Comparison of ENCODE assay signal across 18 cellular contexts in the genomic region with DNA sequence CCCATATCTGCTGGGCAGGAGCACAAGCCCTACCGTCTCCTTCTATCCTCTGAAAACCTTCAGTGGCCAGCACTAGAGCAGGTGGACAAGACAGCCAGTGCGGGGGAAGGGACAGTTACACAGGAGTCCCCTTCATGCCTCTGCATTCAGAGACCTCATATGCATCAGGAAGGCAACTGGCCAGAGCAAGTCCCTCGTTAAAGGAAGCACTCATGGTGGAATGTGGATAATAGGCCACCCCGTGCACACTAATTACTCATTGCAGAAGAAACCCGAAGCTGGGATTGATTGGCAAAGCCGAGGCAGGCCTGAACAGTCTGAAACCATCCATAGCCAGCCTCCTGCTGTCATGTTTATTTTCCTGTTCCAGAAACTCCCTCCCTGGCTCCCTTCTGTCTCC. TPM values are rescaled to one million over a fixed set of nuclear protein-coding genes. Genes with fewer than 3 reads are reported as not detected.
DNase-seq lines count a peak whose midpoint lies in the region; ATAC-seq and TF ChIP-seq lines count a peak whose summit lies in the region.
"Had no signal": no experiment of that assay in that cellular context is flagged by ENCODE, and none has a peak within 500 bp of the region (broad histone marks: within the 10 kb centered on the region; RNA-seq: fewer than 3 reads in every experiment).

No MANE protein-coding gene starts in this region.

- ATAC-seq in GM19023 (IDR thresholded peaks at IDR 0.05; ENCODE audit: unreplicated experiment) (no peak), HG03439 (IDR thresholded peaks at IDR 0.05; ENCODE audit: unreplicated experiment) (no peak)

- H3K36me3 ChIP-seq in osteoblast (ENCODE audit: insufficient read depth, low read length), result no peaks in the 10 kb centered on the region
- H3K36me3 ChIP-seq: adrenal gland had no signal

- H2AFZ ChIP-seq in osteoblast (ENCODE audit: low read length), result peak overlapping the region; percentile 43

- H3K27me3 ChIP-seq in osteoblast (ENCODE audit: insufficient read depth, low read length), result peaks cover 2% of the 10 kb centered on the region
- H3K27me3 ChIP-seq: adrenal gland had no signal

- H3K27ac ChIP-seq in osteoblast (ENCODE audit: low read depth, low read length), result no peak overlapping the region
- H3K27ac ChIP-seq: adrenal gland had no signal

- no peak overlapping the region for H3K4me2 ChIP-seq in osteoblast (ENCODE audit: insufficient read depth, low read length)
- H3K4me2 ChIP-seq: smooth muscle cell had no signal

- no peak overlapping the region for H3K4me3 ChIP-seq in osteoblast (ENCODE audit: insufficient read depth, low read length)
- H3K4me3 ChIP-seq: adrenal gland, smooth muscle cell had no signal

- peaks cover 3% of the 10 kb centered on the region for H3K4me1 ChIP-seq in osteoblast (ENCODE audit: insufficient read depth, low read length)
- H3K4me1 ChIP-seq: adrenal gland had no signal

- no peaks in the 10 kb centered on the region for H3K9me3 ChIP-seq in osteoblast (ENCODE audit: low read depth, low read length)
- H3K9me3 ChIP-seq: adrenal gland had no signal

- TF ChIP-seq CTCF in osteoblast (IDR thresholded peaks at IDR 0.05; ENCODE audit: extremely low read depth, low read depth, low read length), result no peak

- DNase-seq in NCI-H1417 (lab: John Stamatoyannopoulos, UW) (peak; percentile 48 to 72 (median 70)), NCI-H1417 treated with DMSO at 0.1 percent for 48 hours (lab: John Stamatoyannopoulos, UW) (no peak), NCI-H2107 treated with DMSO at 0.1 percent for 48 hours (lab: John Stamatoyannopoulos, UW; ENCODE audit: unreplicated experiment) (peak; percentile 68), cerebellar cortex (ENCODE audit: low spot score) (peak; percentile 75), osteoblast (ENCODE audit: insufficient read length, low spot score, missing footprints) (peak; percentile 76), UCSD-AML1 (lab: John Stamatoyannopoulos, UW; ENCODE audit: unreplicated experiment) (no peak)
- DNase-seq: activated CD4-positive, alpha-beta T cell treated with anti-CD3 and anti-CD28 coated beads, Interleukin-2, amount 50 U/mL, for 1 hour; adrenal gland; CD8-positive, alpha-beta memory T cell; dermis blood vessel endothelial cell; MV-4-11; occipital lobe; SHP77 treated with DMSO at 0.1 percent for 48 hours had no signal

- H3K79me2 ChIP-seq in osteoblast (ENCODE audit: insufficient read depth, low read length), result no peaks in the 10 kb centered on the region

- H4K20me1 ChIP-seq in osteoblast (ENCODE audit: insufficient read depth, low read length), result no peaks in the 10 kb centered on the region

RNA-seq across cellular contexts. Expression of a gene that starts 11.2 kb away (rescaled TPM):
- under 0.01 TPM in 1 of 2 replicates, not detected in the other for total RNA-seq in osteoblast
- total RNA-seq: A172; activated T-helper 1 cell treated with anti-CD3 and anti-CD28 coated beads, Interleukin-12 subunit alpha, Interleukin-12 subunit beta, Interleukin-2, Interleukin-4 antibody, amounts not matched to agents 30 ng/mL and 10 ng/mL and 1 ng/mL, durations not matched to agents 14 hours and 24 hours and 36 hours; adrenal gland; CD8-positive, alpha-beta memory T cell; dermis blood vessel endothelial cell; smooth muscle cell had no signal

RNA-seq across cellular contexts. Expression of a gene that starts 50.6 kb away (rescaled TPM):
- total RNA-seq in osteoblast, result 64.8 and 73.8 TPM in 2 replicates

Comparison
In these comparisons a context has a peak if more than half of its experiments do, and no peak if none do; other contexts are left out.
1. DNase-seq: peak in NCI-H1417 (3 of 3), NCI-H2107 treated with DMSO at 0.1 percent for 48 hours (single experiment), cerebellar cortex (single experiment) and osteoblast (single experiment); none in NCI-H1417 treated with DMSO at 0.1 percent for 48 hours (single experiment) and UCSD-AML1 (single experiment).